In genomic region chr3:59142581-59142980, GRCh38 we compare ENCODE assay signal across 20 cellular contexts.
DNase-seq lines count a peak whose midpoint lies in the region; ATAC-seq lines count a peak whose summit lies in the region.
"Had no signal": no experiment of that assay in that cellular context is flagged by ENCODE, and none has a peak within 500 bp of the region (broad histone marks: within the 10 kb centered on the region; RNA-seq: fewer than 3 reads in every experiment).

No MANE protein-coding gene starts in this region.

- no peak overlapping the region for H3K4me3 Mint-ChIP-seq in stimulated activated naive CD8-positive, alpha-beta T cell treated with anti-CD3 and anti-CD28 coated beads, Interleukin-15, amount 100 ng/mL, for 72 hours
- H3K4me3 Mint-ChIP-seq: B cell; CD4-positive, CD25-positive, alpha-beta regulatory T cell had no signal

- no peaks in the 10 kb centered on the region for H3K9me3 ChIP-seq in mesodermal cell (ENCODE audit: control insufficient read depth, low read length)
- H3K9me3 ChIP-seq: SJCRH30 had no signal

- H3K36me3 ChIP-seq in mesodermal cell (ENCODE audit: control insufficient read depth, insufficient read depth, low read length) = no peaks in the 10 kb centered on the region
- H3K36me3 ChIP-seq: SJCRH30 had no signal

- H3K27ac ChIP-seq in mesodermal cell (ENCODE audit: low read depth, low read length, severe bottlenecking) = peak overlapping the region; percentile 11
- H3K27ac ChIP-seq: RWPE1, SJCRH30 had no signal

- ATAC-seq in stimulated activated naive CD8-positive, alpha-beta T cell treated with anti-CD3 and anti-CD28 coated beads, Interleukin-15, amount 100 ng/mL, for 72 hours = no peak
- ATAC-seq: HepG2 had no signal

- H3K27me3 Mint-ChIP-seq in stimulated activated naive CD8-positive, alpha-beta T cell treated with anti-CD3 and anti-CD28 coated beads, Interleukin-15, amount 100 ng/mL, for 72 hours = no peaks in the 10 kb centered on the region

- WGBS in mesodermal cell (ENCODE audit: insufficient coverage in 2 of 2), 2 experiments = 85 to 89% methylated on average over 1 to 5 of the region's 5 CpGs

- no peak overlapping the region for H3K27ac Mint-ChIP-seq in stimulated activated naive CD8-positive, alpha-beta T cell treated with anti-CD3 and anti-CD28 coated beads, Interleukin-15, amount 100 ng/mL, for 72 hours
- H3K27ac Mint-ChIP-seq: B cell; CD4-positive, CD25-positive, alpha-beta regulatory T cell had no signal

- H3K4me1 Mint-ChIP-seq in stimulated activated naive CD8-positive, alpha-beta T cell treated with anti-CD3 and anti-CD28 coated beads, Interleukin-15, amount 100 ng/mL, for 72 hours = no peaks in the 10 kb centered on the region
- H3K4me1 Mint-ChIP-seq: B cell; CD4-positive, CD25-positive, alpha-beta regulatory T cell had no signal

- no peaks in the 10 kb centered on the region for H3K4me1 ChIP-seq in mesodermal cell (ENCODE audit: control insufficient read depth, insufficient read depth, low read length, poor library complexity, severe bottlenecking)
- H3K4me1 ChIP-seq: SJCRH30 had no signal

- DNase-seq in M059J (ENCODE audit: low read depth) (peak; percentile 54), SW480 (ENCODE audit: low spot score) (peak; percentile 20), superior temporal gyrus (ENCODE audit: extremely low spot score) (peak; percentile 47), NCI-H1048 (lab: John Stamatoyannopoulos, UW) (no peak), retina (no peak)
- no peak for DNase-seq in stimulated activated naive CD8-positive, alpha-beta T cell treated with anti-CD3 and anti-CD28 coated beads, Interleukin-15, amount 100 ng/mL, for 72 hours
- DNase-seq: Calu3; CD4-positive, CD25-positive, alpha-beta regulatory T cell; DMS53; H7; KG1; NCI-H1092 treated with DMSO at 0.1 percent for 48 hours; NCI-H1694 treated with DMSO at 0.1 percent for 48 hours; NCI-H2107; NCI-H69 had no signal

- peaks cover 5 to 6% of the 10 kb centered on the region in 2 donors for H3K9me3 Mint-ChIP-seq in stimulated activated naive CD8-positive, alpha-beta T cell treated with anti-CD3 and anti-CD28 coated beads, Interleukin-15, amount 100 ng/mL, for 72 hours

- H3K4me3 ChIP-seq in mesodermal cell (ENCODE audit: extremely low read depth, insufficient read depth, low read length, poor library complexity, severe bottlenecking) = no peak overlapping the region
- H3K4me3 ChIP-seq: SJCRH30 had no signal

Comparison
In these comparisons a context has a peak if more than half of its experiments do, and no peak if none do; other contexts are left out.
1. DNase-seq: peak in M059J (single experiment), SW480 (single experiment) and superior temporal gyrus (single experiment); none in NCI-H1048 (single experiment), stimulated activated naive CD8-positive, alpha-beta T cell treated with anti-CD3 and anti-CD28 coated beads, Interleukin-15, amount 100 ng/mL, for 72 hours (0 of 2) and retina (single experiment).